Comparison of ENCODE assay signal across 1 cellular context in genomic region chr10:123101844-123102243, GRCh38.
TF ChIP-seq lines count a peak whose summit lies in the region.

No MANE protein-coding gene starts in this region.

TF ChIP-seq in HepG2, 621 proteins besides CTCF, POLR2A, EP300 and RAD21:
- TF ChIP-seq ZNF614 (CRISPR knock-in tag; IDR thresholded peaks at IDR 0.05; ENCODE audit: borderline replicate concordance) (no peak), ZNF589 (CRISPR knock-in tag; conservative IDR thresholded peaks at IDR 0.05) (no peak), PPARG (CRISPR knock-in tag; conservative IDR thresholded peaks at IDR 0.05) (0 out of 2 replicates have a peak, but pooled peaks have one; percentile 39)
